20 cellular contexts compared by ENCODE assay signal in the genomic region with DNA sequence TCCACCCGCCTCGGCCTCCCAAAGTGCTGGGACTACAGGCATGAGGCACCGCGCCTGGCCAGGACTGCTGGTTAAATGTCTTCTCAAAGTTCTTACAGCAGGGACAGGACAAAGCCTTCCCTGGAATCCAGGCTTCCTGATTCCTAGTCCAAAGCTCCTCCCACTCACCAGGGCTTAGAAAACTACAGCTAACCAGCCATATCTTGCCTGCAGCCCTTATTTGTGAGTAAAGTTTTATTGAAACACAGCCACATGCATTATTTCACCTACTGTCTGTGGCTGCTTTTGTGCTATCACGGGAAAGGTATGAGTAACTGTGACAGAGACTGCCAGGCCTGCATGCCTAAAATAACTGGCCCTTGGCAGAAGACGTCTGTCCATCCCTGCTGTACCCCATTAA. TPM values are rescaled to one million over a fixed set of nuclear protein-coding genes. Genes with fewer than 3 reads are reported as not detected.
"Had no signal": no experiment of that assay in that cellular context is flagged by ENCODE, and none has a peak within 500 bp of the region (broad histone marks: within the 10 kb centered on the region; RNA-seq: fewer than 3 reads in every experiment).

No MANE protein-coding gene starts in this region.

- DNase-seq: activated B cell treated with CpG ODN at 0.5 μM for 24 hours; activated CD4-positive, alpha-beta T cell treated with anti-CD3 and anti-CD28 coated beads for 48 hours; activated CD8-positive, alpha-beta memory T cell treated with anti-CD3 and anti-CD28 coated beads, Interleukin-2, amount 50 U/mL, for 4 hours; activated CD8-positive, alpha-beta T cell treated with anti-CD3 and anti-CD28 coated beads, Interleukin-2, amount 10 ng/mL, durations not matched to agents 7 days and 5 days; activated naive CD8-positive, alpha-beta T cell treated with anti-CD3 and anti-CD28 coated beads, Interleukin-2, amount 10 ng/mL, durations not matched to agents 7 days and 5 days; brain microvascular endothelial cell; cortex of kidney; effector CD4-positive, alpha-beta T cell; foreskin melanocyte; left cardiac atrium; lower lobe of right lung; midbrain; ovary; stimulated activated CD4-positive, alpha-beta T cell treated with anti-CD3 and anti-CD28 coated beads, Interleukin-12 subunit alpha, Interleukin-12 subunit beta, amount 100 ng/mL, for 4 hours; stimulated activated CD4-positive, alpha-beta T cell treated with anti-CD3 and anti-CD28 coated beads, Interleukin-2, amount 100 ng/mL, for 24 hours; T-helper 2 cell had no signal

- H3K27ac ChIP-seq: brain microvascular endothelial cell, lower lobe of right lung, ovary, thoracic aorta had no signal

- H3K36me3 ChIP-seq: brain microvascular endothelial cell, ovary had no signal

- H3K4me1 ChIP-seq: lower lobe of right lung had no signal

- H3K4me3 ChIP-seq: lower lobe of right lung, ovary, thoracic aorta had no signal

- H3K9me3 ChIP-seq: lower lobe of right lung, ovary, thoracic aorta had no signal

- H3K27me3 ChIP-seq: brain microvascular endothelial cell, ovary had no signal

RNA-seq across cellular contexts. Expression of a gene that starts 39.8 kb away (rescaled TPM):
- total RNA-seq: activated B cell treated with CpG ODN at 0.5 μM for 24 hours; activated CD8-positive, alpha-beta T cell treated with anti-CD3 and anti-CD28 coated beads, Interleukin-2, amount 10 ng/mL, durations not matched to agents 7 days and 5 days; activated naive CD8-positive, alpha-beta T cell treated with anti-CD3 and anti-CD28 coated beads, Interleukin-2, amount 10 ng/mL, durations not matched to agents 7 days and 5 days; left cardiac atrium; lower lobe of right lung; myocyte; neural crest cell; thoracic aorta; urinary bladder had no signal
- polyA plus RNA-seq: urinary bladder had no signal
